ENCODE assay signal across 8 cellular contexts in the genomic region with DNA sequence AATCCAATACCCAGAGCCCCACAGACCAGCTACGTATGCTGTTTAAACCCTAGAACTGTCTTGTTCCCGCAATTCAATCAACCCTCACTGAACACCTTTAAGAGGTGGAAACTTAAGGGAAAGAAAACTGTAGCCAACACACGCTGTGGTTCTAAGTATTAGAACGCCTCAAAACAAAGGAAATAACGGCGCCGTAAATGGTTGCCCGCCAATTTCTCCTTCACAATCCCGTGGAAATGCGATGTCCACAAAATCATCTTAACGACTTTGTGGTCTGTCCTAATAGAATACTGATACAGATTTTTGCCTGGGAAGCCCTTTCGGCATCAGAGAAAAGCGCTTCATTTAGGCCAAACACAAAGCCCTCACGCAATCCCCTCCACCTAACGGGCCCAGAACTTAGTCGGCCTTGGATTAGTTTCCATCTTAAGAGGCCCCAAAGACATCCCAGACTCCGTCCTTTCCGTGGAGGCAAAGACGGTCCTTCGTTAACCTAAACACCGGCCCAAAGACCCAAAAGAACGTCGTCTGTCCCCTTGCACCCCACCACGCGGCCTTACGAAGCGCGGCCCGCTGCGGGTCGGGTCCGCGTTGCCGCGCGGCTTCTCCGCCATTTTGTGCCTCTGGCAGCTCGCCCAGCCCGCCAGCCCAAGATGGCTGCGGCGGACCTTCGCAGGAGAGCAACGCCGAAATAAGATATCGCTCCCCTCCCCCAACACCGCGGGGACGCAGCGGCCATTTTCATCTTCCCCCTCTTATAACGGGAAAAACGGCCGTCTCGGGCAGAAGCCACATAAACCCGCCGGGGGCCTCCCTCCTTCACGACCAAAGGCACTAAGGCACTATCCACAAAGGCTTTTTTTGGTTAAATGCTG. TPM values are rescaled to one million over a fixed set of nuclear protein-coding genes. Genes with fewer than 3 reads are reported as not detected.
DNase-seq lines count a peak whose midpoint lies in the region; ATAC-seq and TF ChIP-seq lines count a peak whose summit lies in the region.

No MANE protein-coding gene starts in this region.

- TF ChIP-seq CTCF in liver (IDR thresholded peaks at IDR 0.05; ENCODE audit: low read depth, low read length, missing input control), result no peak

- no peaks in the 10 kb centered on the region for H3K36me3 ChIP-seq in liver (ENCODE audit: control insufficient read depth in 4 of 4, insufficient read depth in 3 of 4, low read depth in 1 of 4, low read length in 3 of 4)

- H3K4me3 ChIP-seq in liver (ENCODE audit: low read depth in 1 of 3, low read length in 3 of 3), result peak overlapping the region; percentile 70 to 99 (median 93)

- H3K4me1 ChIP-seq in liver (ENCODE audit: control insufficient read depth in 4 of 4, insufficient read depth in 4 of 4, low read length in 3 of 4), result peaks cover 1 to 35% (median 33%) of the 10 kb centered on the region in 4 donors

- peak overlapping the region; percentile 99 to 100 for H3K27ac ChIP-seq in liver (ENCODE audit: low read depth in 1 of 2, low read length in 2 of 2)

- DNase-seq in Ammon's horn (ENCODE audit: low spot score) (peak; percentile 74), NCI-H748 treated with DMSO at 0.1 percent for 48 hours (lab: John Stamatoyannopoulos, UW) (peak; percentile 30), dermis blood vessel endothelial cell (peak; percentile 92)
- DNase-seq in activated CD4-positive, alpha-beta T cell treated with anti-CD3 and anti-CD28 coated beads, Interleukin-2, amount 50 U/mL, for 4 hours, result peak; percentile 80 to 82
- peak; percentile 90 for DNase-seq in stimulated activated CD4-positive, alpha-beta T cell treated with anti-CD3 and anti-CD28 coated beads, Interleukin-4, amount 100 ng/mL, for 24 hours

- under 1% methylated on average over 56 of the region's 56 CpGs for WGBS in liver

- no peaks in the 10 kb centered on the region for H3K27me3 ChIP-seq in liver (ENCODE audit: control insufficient read depth in 4 of 4, insufficient read depth in 4 of 4, low read length in 3 of 4)

- peak overlapping the region; percentile 99 to 100 for H3K9ac ChIP-seq in liver (ENCODE audit: low read depth in 1 of 2, low read length in 2 of 2)

- no peak for TF ChIP-seq RAD21 in liver (IDR thresholded peaks at IDR 0.05)

- no peaks in the 10 kb centered on the region for H3K9me3 ChIP-seq in liver (ENCODE audit: control insufficient read depth in 4 of 4, low read length in 3 of 4)

- peak; percentile 45 for ATAC-seq in GM19395 (IDR thresholded peaks at IDR 0.05; ENCODE audit: unreplicated experiment)
- peak; percentile 30 for ATAC-seq in HG03521 (IDR thresholded peaks at IDR 0.05; ENCODE audit: unreplicated experiment)

TF ChIP-seq in liver, 16 proteins besides CTCF, POLR2A, EP300 and RAD21:
- TF ChIP-seq, protein P1, sequence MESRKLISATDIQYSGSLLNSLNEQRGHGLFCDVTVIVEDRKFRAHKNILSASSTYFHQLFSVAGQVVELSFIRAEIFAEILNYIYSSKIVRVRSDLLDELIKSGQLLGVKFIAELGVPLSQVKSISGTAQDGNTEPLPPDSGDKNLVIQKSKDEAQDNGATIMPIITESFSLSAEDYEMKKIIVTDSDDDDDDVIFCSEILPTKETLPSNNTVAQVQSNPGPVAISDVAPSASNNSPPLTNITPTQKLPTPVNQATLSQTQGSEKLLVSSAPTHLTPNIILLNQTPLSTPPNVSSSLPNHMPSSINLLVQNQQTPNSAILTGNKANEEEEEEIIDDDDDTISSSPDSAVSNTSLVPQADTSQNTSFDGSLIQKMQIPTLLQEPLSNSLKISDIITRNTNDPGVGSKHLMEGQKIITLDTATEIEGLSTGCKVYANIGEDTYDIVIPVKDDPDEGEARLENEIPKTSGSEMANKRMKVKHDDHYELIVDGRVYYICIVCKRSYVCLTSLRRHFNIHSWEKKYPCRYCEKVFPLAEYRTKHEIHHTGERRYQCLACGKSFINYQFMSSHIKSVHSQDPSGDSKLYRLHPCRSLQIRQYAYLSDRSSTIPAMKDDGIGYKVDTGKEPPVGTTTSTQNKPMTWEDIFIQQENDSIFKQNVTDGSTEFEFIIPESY (IDR thresholded peaks at IDR 0.05), result no peak
- TF ChIP-seq HNF4G (IDR thresholded peaks at IDR 0.05), result no peak
- TF ChIP-seq YY1 (IDR thresholded peaks at IDR 0.05), result peak; percentile 100
- peak; percentile 5 to 23 for TF ChIP-seq JUND (IDR thresholded peaks at IDR 0.05)
- TF ChIP-seq SP1 (IDR thresholded peaks at IDR 0.05), result no peak
- TF ChIP-seq EGR1 (IDR thresholded peaks at IDR 0.05; ENCODE audit: low read depth in 2 of 2), result no peak
- TF ChIP-seq, protein P2, sequence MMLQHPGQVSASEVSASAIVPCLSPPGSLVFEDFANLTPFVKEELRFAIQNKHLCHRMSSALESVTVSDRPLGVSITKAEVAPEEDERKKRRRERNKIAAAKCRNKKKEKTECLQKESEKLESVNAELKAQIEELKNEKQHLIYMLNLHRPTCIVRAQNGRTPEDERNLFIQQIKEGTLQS (IDR thresholded peaks at IDR 0.05), result no peak
- TF ChIP-seq TAF1 (conservative IDR thresholded peaks at IDR 0.05), result no peak
- peak in 1 of 2 donors; percentile 8 for TF ChIP-seq HNF4A (conservative IDR thresholded peaks at IDR 0.05)
- TF ChIP-seq FOXA1 (IDR thresholded peaks at IDR 0.05), result no peak
- peak in 1 of 2 donors; percentile 17 for TF ChIP-seq RXRA (IDR thresholded peaks at IDR 0.05)
- TF ChIP-seq, protein P3, sequence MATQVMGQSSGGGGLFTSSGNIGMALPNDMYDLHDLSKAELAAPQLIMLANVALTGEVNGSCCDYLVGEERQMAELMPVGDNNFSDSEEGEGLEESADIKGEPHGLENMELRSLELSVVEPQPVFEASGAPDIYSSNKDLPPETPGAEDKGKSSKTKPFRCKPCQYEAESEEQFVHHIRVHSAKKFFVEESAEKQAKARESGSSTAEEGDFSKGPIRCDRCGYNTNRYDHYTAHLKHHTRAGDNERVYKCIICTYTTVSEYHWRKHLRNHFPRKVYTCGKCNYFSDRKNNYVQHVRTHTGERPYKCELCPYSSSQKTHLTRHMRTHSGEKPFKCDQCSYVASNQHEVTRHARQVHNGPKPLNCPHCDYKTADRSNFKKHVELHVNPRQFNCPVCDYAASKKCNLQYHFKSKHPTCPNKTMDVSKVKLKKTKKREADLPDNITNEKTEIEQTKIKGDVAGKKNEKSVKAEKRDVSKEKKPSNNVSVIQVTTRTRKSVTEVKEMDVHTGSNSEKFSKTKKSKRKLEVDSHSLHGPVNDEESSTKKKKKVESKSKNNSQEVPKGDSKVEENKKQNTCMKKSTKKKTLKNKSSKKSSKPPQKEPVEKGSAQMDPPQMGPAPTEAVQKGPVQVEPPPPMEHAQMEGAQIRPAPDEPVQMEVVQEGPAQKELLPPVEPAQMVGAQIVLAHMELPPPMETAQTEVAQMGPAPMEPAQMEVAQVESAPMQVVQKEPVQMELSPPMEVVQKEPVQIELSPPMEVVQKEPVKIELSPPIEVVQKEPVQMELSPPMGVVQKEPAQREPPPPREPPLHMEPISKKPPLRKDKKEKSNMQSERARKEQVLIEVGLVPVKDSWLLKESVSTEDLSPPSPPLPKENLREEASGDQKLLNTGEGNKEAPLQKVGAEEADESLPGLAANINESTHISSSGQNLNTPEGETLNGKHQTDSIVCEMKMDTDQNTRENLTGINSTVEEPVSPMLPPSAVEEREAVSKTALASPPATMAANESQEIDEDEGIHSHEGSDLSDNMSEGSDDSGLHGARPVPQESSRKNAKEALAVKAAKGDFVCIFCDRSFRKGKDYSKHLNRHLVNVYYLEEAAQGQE (IDR thresholded peaks at IDR 0.05), result no peak
- TF ChIP-seq GABPA (IDR thresholded peaks at IDR 0.05 in 1 of 2, conservative IDR thresholded peaks at IDR 0.05 in 1 of 2), result no peak
- no peak for TF ChIP-seq NR2F2 (IDR thresholded peaks at IDR 0.05)
- TF ChIP-seq FOXA2 (IDR thresholded peaks at IDR 0.05), result no peak
- TF ChIP-seq, protein P4, sequence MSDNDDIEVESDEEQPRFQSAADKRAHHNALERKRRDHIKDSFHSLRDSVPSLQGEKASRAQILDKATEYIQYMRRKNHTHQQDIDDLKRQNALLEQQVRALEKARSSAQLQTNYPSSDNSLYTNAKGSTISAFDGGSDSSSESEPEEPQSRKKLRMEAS (IDR thresholded peaks at IDR 0.05), result peak; percentile 51
TF ChIP-seq in liver: peak in this region for 5.

RNA-seq across cellular contexts. Expression of a gene that starts 0.8 kb away (rescaled TPM):
- 219 and 227 TPM in 2 replicates for total RNA-seq in dermis blood vessel endothelial cell
- total RNA-seq in liver, result 100 to 1,000 TPM in 1 of 2 donors, 10 to 100 TPM in 1; 96.2 to 106 TPM
- polyA plus RNA-seq in liver, result 10 to 100 TPM; 31.8 to 44.5 TPM

Comparison
In these comparisons a context has a peak if more than half of its experiments do, and no peak if none do; other contexts are left out.
1. Peak in every context shown above with its lines: DNase-seq, ATAC-seq, H3K4me3 ChIP-seq and H3K27ac ChIP-seq.
2. DNase-seq: peak in every context shown above with its lines; median percentile 92 in dermis blood vessel endothelial cell; 90 in stimulated activated CD4-positive, alpha-beta T cell treated with anti-CD3 and anti-CD28 coated beads, Interleukin-4, amount 100 ng/mL, for 24 hours; 81 in activated CD4-positive, alpha-beta T cell treated with anti-CD3 and anti-CD28 coated beads, Interleukin-2, amount 50 U/mL, for 4 hours; 74 in Ammon's horn; 30 in NCI-H748 treated with DMSO at 0.1 percent for 48 hours.